ENCODE assay signal across 17 cellular contexts in the genomic region with DNA sequence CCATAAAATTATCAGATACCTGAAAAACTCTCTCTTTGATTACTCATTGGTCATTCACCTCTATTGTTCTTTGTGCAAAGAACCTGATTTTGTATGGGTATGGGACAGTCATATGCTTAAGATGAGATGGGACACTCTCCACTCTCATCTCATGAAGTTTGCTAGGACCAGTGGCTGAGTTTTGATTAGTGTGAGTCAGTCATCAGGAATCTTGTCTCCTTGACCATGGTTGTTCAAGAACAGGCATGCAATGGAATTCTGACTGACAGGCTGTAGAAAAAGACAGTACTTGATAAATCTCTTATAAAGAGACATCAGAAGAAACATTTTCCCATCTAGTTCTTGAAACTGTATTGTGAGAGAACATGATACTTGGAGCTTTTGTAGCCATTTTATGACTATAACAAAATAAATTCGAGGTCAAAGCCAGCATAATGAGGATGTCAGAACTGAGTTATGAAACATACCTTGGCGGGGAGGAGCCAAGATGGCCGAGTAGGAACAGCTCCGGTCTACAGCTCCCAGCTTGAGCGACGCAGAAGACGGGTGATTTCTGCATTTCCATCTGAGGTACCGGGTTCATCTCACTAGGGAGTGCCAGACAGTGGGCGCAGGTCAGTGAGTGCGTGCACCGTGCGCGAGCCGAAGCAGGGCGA.
DNase-seq lines count a peak whose midpoint lies in the region; ATAC-seq, FAIRE-seq and TF ChIP-seq lines count a peak whose summit lies in the region.
"Had no signal": no experiment of that assay in that cellular context is flagged by ENCODE, and none has a peak within 500 bp of the region (broad histone marks: within the 10 kb centered on the region; RNA-seq: fewer than 3 reads in every experiment).

No MANE protein-coding gene starts in this region.

- peaks cover 3 to 6% (median 4%) of the 10 kb centered on the region in 3 experiments; a peak in 4 of 7 replicates for H3K36me3 Mint-ChIP-seq in H9 (ENCODE audit: insufficient read depth in 1 of 3, low read depth in 3 of 3)

- H2BK120ac ChIP-seq in H9 (ENCODE audit: low read depth, low read length, poor library complexity, severe bottlenecking) (no peak overlapping the region), H1 (replicated peaks; ENCODE audit: low read depth, low read length) (no peak overlapping the region)

- H3K4me3 Mint-ChIP-seq in H9 = peak overlapping the region; percentile 48 to 64; a peak in 4 of 5 replicates
- H3K4me3 Mint-ChIP-seq: dendritic cell treated with granulocyte-macrophage colony-stimulating factor and Interleukin-4, amounts not matched to agents 40 ng/mL and 50 ng/mL, for 4 days; T-helper 1 cell treated with Interleukin-12 subunit alpha and Interleukin-12 subunit beta and Interleukin-4 antibody, amounts not matched to agents 30 μg/mL and 1 μg/mL, for 36 hours had no signal

- H2BK12ac ChIP-seq in H9 (ENCODE audit: insufficient read length, low read depth, low read length) (peak overlapping the region; percentile 73), H1 (ENCODE audit: low read depth, low read length) (peak overlapping the region; percentile 80; the same call in 1 of the 2 replicates)

- H4K91ac ChIP-seq in H9 (ENCODE audit: insufficient read length, low read depth, low read length) = no peak overlapping the region
- no peak overlapping the region for H4K91ac ChIP-seq in H1 (replicated peaks; ENCODE audit: insufficient read length, low read length)

- H4K8ac ChIP-seq in H9 (replicated peaks; ENCODE audit: insufficient read length, low read depth, low read length) = no peak overlapping the region
- no peak overlapping the region for H4K8ac ChIP-seq in H1 (ENCODE audit: extremely low read depth, insufficient read depth, low read length)

- H3K4me3 ChIP-seq in H1 (ENCODE audit: extremely low read depth in 1 of 4, insufficient read depth in 2 of 4, low read depth in 3 of 4, low read length in 4 of 4) (peak overlapping the region in 2 of 4 experiments; percentile 30 to 42; a peak in 2 of 8 replicates), osteoblast (ENCODE audit: insufficient read depth, low read length) (no peak overlapping the region)
- H3K4me3 ChIP-seq: ascending aorta, hepatocyte had no signal

- peak overlapping the region; percentile 76 for H3T11ph ChIP-seq in H9 (ENCODE audit: low read length)

- H3K4me1 ChIP-seq in H9 (ENCODE audit: insufficient read depth, low read length) (no peaks in the 10 kb centered on the region), H1 (replicated peaks in 1 of 4; ENCODE audit: control insufficient read depth in 3 of 4, insufficient read depth in 4 of 4, low read length in 3 of 4) (no peaks in the 10 kb centered on the region), osteoblast (ENCODE audit: insufficient read depth, low read length) (no peaks in the 10 kb centered on the region)
- H3K4me1 ChIP-seq: ascending aorta had no signal

- H3K79me2 ChIP-seq in H9 (ENCODE audit: insufficient read depth, low read length) (no peaks in the 10 kb centered on the region), H1 (ENCODE audit: control insufficient read depth in 1 of 2, insufficient read depth in 2 of 2, low read length in 2 of 2) (no peaks in the 10 kb centered on the region), osteoblast (ENCODE audit: insufficient read depth, low read length) (no peaks in the 10 kb centered on the region)
- H3K79me2 ChIP-seq: hepatocyte had no signal

- H4K5ac ChIP-seq in H9 (ENCODE audit: insufficient read length, low read depth, low read length) = peak overlapping the region; percentile 78
- H4K5ac ChIP-seq in H1 (ENCODE audit: insufficient read length, low read depth, low read length) = no peak overlapping the region

- H2BK20ac ChIP-seq in H9 (ENCODE audit: low read depth, low read length, poor library complexity, severe bottlenecking) = no peak overlapping the region
- no peak overlapping the region; the same call in 1 of the 2 replicates for H2BK20ac ChIP-seq in H1 (ENCODE audit: low read length)

- H3K27ac Mint-ChIP-seq in H9 = peak overlapping the region; percentile 83 to 96 (median 92)
- H3K27ac Mint-ChIP-seq: dendritic cell treated with granulocyte-macrophage colony-stimulating factor and Interleukin-4, amounts not matched to agents 40 ng/mL and 50 ng/mL, for 4 days; T-helper 1 cell treated with Interleukin-12 subunit alpha and Interleukin-12 subunit beta and Interleukin-4 antibody, amounts not matched to agents 30 μg/mL and 1 μg/mL, for 36 hours had no signal

- peak overlapping the region; percentile 73 for H2AFZ ChIP-seq in H9 (ENCODE audit: low read length)
- peak overlapping the region; percentile 81; the same call in 1 of the 2 replicates for H2AFZ ChIP-seq in H1 (ENCODE audit: low read length)
- H2AFZ ChIP-seq in osteoblast (ENCODE audit: low read length) = no peak overlapping the region
- H2AFZ ChIP-seq: hepatocyte had no signal

- H3K27me3 ChIP-seq in H9 (ENCODE audit: insufficient read depth, low read length) = no peaks in the 10 kb centered on the region
- no peaks in the 10 kb centered on the region for H3K27me3 ChIP-seq in H1 (replicated peaks in 1 of 4; ENCODE audit: control insufficient read depth in 3 of 4, extremely low read depth in 1 of 4, insufficient read depth in 3 of 4, low read length in 3 of 4)
- no peaks in the 10 kb centered on the region for H3K27me3 ChIP-seq in osteoblast (ENCODE audit: insufficient read depth, low read length)
- H3K27me3 ChIP-seq: ascending aorta, hepatocyte had no signal

- H3K9me3 Mint-ChIP-seq in H9 = peaks cover 0 to 3% of the 10 kb centered on the region in 2 experiments; a peak in 2 of 5 replicates
- H3K9me3 Mint-ChIP-seq: dendritic cell treated with granulocyte-macrophage colony-stimulating factor and Interleukin-4, amounts not matched to agents 40 ng/mL and 50 ng/mL, for 4 days; T-helper 1 cell treated with Interleukin-12 subunit alpha and Interleukin-12 subunit beta and Interleukin-4 antibody, amounts not matched to agents 30 μg/mL and 1 μg/mL, for 36 hours had no signal

- no peak overlapping the region for H3K56ac ChIP-seq in H9 (ENCODE audit: insufficient read length, low read depth, low read length)
- no peak overlapping the region for H3K56ac ChIP-seq in H1 (replicated peaks; ENCODE audit: insufficient read length, low read depth, low read length)

- H3K14ac ChIP-seq in H9 (ENCODE audit: insufficient read depth, low read length) (no peak overlapping the region), H1 (ENCODE audit: insufficient read length) (no peak overlapping the region)

- CTCF ChIA-PET in H1 (lab: Charles Lee; ENCODE audit: partially characterized antibody) = no interaction called here

- H3K36me3 ChIP-seq in H1 (ENCODE audit: control insufficient read depth in 2 of 4, insufficient read depth in 4 of 4, low read length in 3 of 4) (no peaks in the 10 kb centered on the region), osteoblast (ENCODE audit: insufficient read depth, low read length) (no peaks in the 10 kb centered on the region)
- H3K36me3 ChIP-seq: ascending aorta had no signal

- TF ChIP-seq RAD21 in H1 (IDR thresholded peaks at IDR 0.05 in 1 of 2, conservative IDR thresholded peaks at IDR 0.05 in 1 of 2; ENCODE audit: low read depth in 2 of 2, low read length in 2 of 2) = no peak

- no CpG with 5 or more reads among the region's 15 CpGs for WGBS in H9 (ENCODE audit: extremely low coverage, insufficient read length, low lambda C conversion rate)
- 97% methylated on average over 9 of the region's 15 CpGs; no CpG with 5 or more reads in 1 of the 2 experiments for WGBS in H1 (ENCODE audit: extremely low coverage in 1 of 2, insufficient coverage in 1 of 2, insufficient read length in 1 of 2, insufficient replicate concordance in 2 of 2, low coverage in 1 of 2, low lambda C conversion rate in 2 of 2, missing lambda C conversion rate in 1 of 2), 2 experiments

- H4K20me1 ChIP-seq in H9 (ENCODE audit: control insufficient read depth, insufficient read depth, insufficient read length) (no peaks in the 10 kb centered on the region), H1 (replicated peaks in 1 of 2; ENCODE audit: control insufficient read depth in 1 of 2, insufficient read depth in 2 of 2, low read length in 2 of 2) (no peaks in the 10 kb centered on the region), osteoblast (ENCODE audit: insufficient read depth, low read length) (no peaks in the 10 kb centered on the region)

- H3K9me3 ChIP-seq in H9 (ENCODE audit: control insufficient read depth, low read depth, low read length) (no peaks in the 10 kb centered on the region), H1 (ENCODE audit: insufficient read depth in 2 of 2, low read depth in 1 of 2, low read length in 1 of 2) (no peaks in the 10 kb centered on the region), osteoblast (ENCODE audit: low read depth, low read length) (peaks cover 3% of the 10 kb centered on the region)
- H3K9me3 ChIP-seq: ascending aorta had no signal

- POLR2A ChIA-PET in H1 (lab: Charles Lee; ENCODE audit: partially characterized antibody) = interaction anchor here (0.7 to 1.2 kb wide), 2 partner anchors 10 to 42 kb away, joined by 3 read pairs; no protein-coding TSS in a partner anchor

- H3K9ac ChIP-seq in H9 (ENCODE audit: extremely low read depth, insufficient read length, low read length) (peak overlapping the region; percentile 44), H1 (replicated peaks in 1 of 4; ENCODE audit: extremely low read depth in 1 of 4, low read depth in 3 of 4, low read length in 3 of 4) (peak overlapping the region in 1 of 4 experiments; percentile 67; a peak in 2 of 7 replicates)

- no peak for ATAC-seq in GM19324 (IDR thresholded peaks at IDR 0.05; ENCODE audit: low FRiP score, unreplicated experiment)
- ATAC-seq: left lobe of liver had no signal

- H3K23me2 ChIP-seq in H9 (ENCODE audit: insufficient read length, low read depth, low read length, poor library complexity, severe bottlenecking) (no peaks in the 10 kb centered on the region), H1 (ENCODE audit: low read depth, low read length) (no peaks in the 10 kb centered on the region)

- no peak overlapping the region for H3K27ac ChIP-seq in H9 (ENCODE audit: insufficient read length, low read depth, low read length)
- H3K27ac ChIP-seq in H1 (ENCODE audit: low read depth, low read length) = no peak overlapping the region
- no peak overlapping the region for H3K27ac ChIP-seq in osteoblast (ENCODE audit: low read depth, low read length)
- H3K27ac ChIP-seq: ascending aorta, hepatocyte had no signal

- H3K4ac ChIP-seq in H9 (ENCODE audit: low read depth, low read length) (no peak overlapping the region), H1 (replicated peaks; ENCODE audit: insufficient read length, low read depth, low read length) (no peak overlapping the region)

- H2AK5ac ChIP-seq in H9 (ENCODE audit: insufficient read length, low read length) (no peak overlapping the region), H1 (ENCODE audit: low read depth, low read length) (no peak overlapping the region)

- peaks cover 12 to 13% of the 10 kb centered on the region in 2 experiments for H3K4me1 Mint-ChIP-seq in H9

- H3K79me1 ChIP-seq in H9 (ENCODE audit: insufficient read depth, low read depth, low read length, poor library complexity, severe bottlenecking) (peaks cover 3% of the 10 kb centered on the region), H1 (ENCODE audit: low read depth, low read length) (peaks cover 2% of the 10 kb centered on the region; the same call in 1 of the 2 replicates)

- H3K27me3 Mint-ChIP-seq in H9 (ENCODE audit: low read depth) = no peaks in the 10 kb centered on the region
- H3K27me3 Mint-ChIP-seq: dendritic cell treated with granulocyte-macrophage colony-stimulating factor and Interleukin-4, amounts not matched to agents 40 ng/mL and 50 ng/mL, for 4 days had no signal

- no peak overlapping the region for H3K23ac ChIP-seq in H9 (ENCODE audit: insufficient read length, low read depth, low read length)
- no peak overlapping the region for H3K23ac ChIP-seq in H1 (ENCODE audit: insufficient read length)

- H2BK15ac ChIP-seq in H9 (ENCODE audit: low read depth, low read length) (no peak overlapping the region), H1 (ENCODE audit: low read length) (no peak overlapping the region)

- H3K4me2 ChIP-seq in H9 (ENCODE audit: insufficient read depth, insufficient read length, low read length) (peak overlapping the region; percentile 46), H1 (ENCODE audit: insufficient read depth in 1 of 2, low read depth in 2 of 2, low read length in 2 of 2) (peak overlapping the region; percentile 51 to 61), osteoblast (ENCODE audit: insufficient read depth, low read length) (no peak overlapping the region)
- H3K4me2 ChIP-seq: hepatocyte had no signal

- no peak overlapping the region for H2BK5ac ChIP-seq in H9 (ENCODE audit: insufficient read length, low read length)
- H2BK5ac ChIP-seq in H1 (ENCODE audit: low read depth, low read length) = no peak overlapping the region

- TF ChIP-seq CTCF in H9 (conservative IDR thresholded peaks at IDR 0.05) (no peak), H1 (IDR thresholded peaks at IDR 0.05; ENCODE audit: control extremely low read depth in 1 of 3, insufficient read depth in 1 of 3, low read depth in 1 of 3, low read length in 3 of 3) (no peak), osteoblast (IDR thresholded peaks at IDR 0.05; ENCODE audit: extremely low read depth, low read depth, low read length) (no peak), GM20000 (IDR thresholded peaks at IDR 0.05; ENCODE audit: extremely low read depth, missing control alignments) (no peak)

- H3K18ac ChIP-seq in H9 (ENCODE audit: insufficient read length, low read depth, low read length) (peak overlapping the region; percentile 87), H1 (ENCODE audit: extremely low read depth, low read length) (peak overlapping the region; percentile 71)

- no peak for TF ChIP-seq EP300 in H1 (IDR thresholded peaks at IDR 0.05; ENCODE audit: borderline replicate concordance in 1 of 2, low read depth in 2 of 2, low read length in 2 of 2)

- TF ChIP-seq POLR2A in H1 (IDR thresholded peaks at IDR 0.05; ENCODE audit: control extremely low read depth in 1 of 2, low read depth in 2 of 2, low read length in 2 of 2) = no peak

- no peak for DNase-seq in H9
- DNase-seq in NCI-H2171 treated with DMSO at 0.1 percent for 48 hours (lab: John Stamatoyannopoulos, UW) = peak; percentile 44
- DNase-seq in H1 (ENCODE audit: low read depth in 1 of 2, low spot score in 2 of 2) = no peak
- DNase-seq in osteoblast (ENCODE audit: insufficient read length, low spot score, missing footprints) = peak; percentile 21
- DNase-seq in GM20000 (ENCODE audit: low spot score) = no peak
- DNase-seq in stimulated activated CD4-positive, alpha-beta T cell treated with anti-CD3 and anti-CD28 coated beads, Interleukin-2, amount 100 ng/mL, for 24 hours = no peak
- no peak for DNase-seq in Kasumi-1 (lab: John Stamatoyannopoulos, UW)
- DNase-seq: activated CD4-positive, CD25-positive, alpha-beta regulatory T cell; activated gamma-delta T cell treated with Interleukin-2 at 50 U/mL for 16 hours; AML-193; stimulated activated CD4-positive, alpha-beta T cell treated with anti-CD3 and anti-CD28 coated beads, Interleukin-12 subunit alpha, Interleukin-12 subunit beta, amount 100 ng/mL, for 4 hours had no signal

- FAIRE-seq in H1 (lab: Jason Lieb, UNC) = no peak

Comparison
In these comparisons a context has a peak if more than half of its experiments do, and no peak if none do; other contexts are left out.
1. DNase-seq: peak in NCI-H2171 treated with DMSO at 0.1 percent for 48 hours (single experiment) and osteoblast (single experiment); none in H9 (single experiment), H1 (0 of 2), GM20000 (single experiment), stimulated activated CD4-positive, alpha-beta T cell treated with anti-CD3 and anti-CD28 coated beads, Interleukin-2, amount 100 ng/mL, for 24 hours (0 of 2) and Kasumi-1 (0 of 2).